In the genomic region with DNA sequence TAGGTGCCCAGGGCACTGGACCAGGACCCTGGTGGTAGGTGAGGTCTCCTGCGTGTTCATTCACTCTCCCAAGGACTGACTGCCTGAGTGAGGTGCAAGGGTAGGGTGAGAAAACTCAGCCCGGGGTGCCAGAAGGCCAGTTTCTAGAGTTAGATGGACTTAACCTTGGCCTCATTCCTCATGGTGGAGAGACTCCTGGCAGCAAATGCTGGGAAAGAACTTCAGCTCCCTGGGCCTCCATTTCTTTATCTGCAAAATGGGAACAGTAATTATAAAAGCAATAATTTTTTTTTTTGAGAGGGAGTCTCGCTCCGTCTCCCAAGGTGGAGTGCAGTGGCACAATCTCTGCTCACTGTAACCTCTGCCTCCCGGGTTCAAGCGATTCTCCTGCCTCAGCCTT, we compare ENCODE assay signal across 8 cellular contexts. TPM values are rescaled to one million over a fixed set of nuclear protein-coding genes. Genes with fewer than 3 reads are reported as not detected.
A peak's percentile ranks its signal among the peaks of the same experiment; 100 is the strongest.
DNase-seq lines count a peak whose midpoint lies in the region; ATAC-seq and TF ChIP-seq lines count a peak whose summit lies in the region.
"Had no signal": no experiment of that assay in that cellular context is flagged by ENCODE, and none has a peak within 500 bp of the region (broad histone marks: within the 10 kb centered on the region; RNA-seq: fewer than 3 reads in every experiment).

No MANE protein-coding gene starts in this region.

- H3K27me3 ChIP-seq in CD4-positive, alpha-beta T cell (ENCODE audit: control insufficient read depth, insufficient read depth, low read length) = no peaks in the 10 kb centered on the region
- H3K27me3 ChIP-seq: SJSA1 had no signal

- peaks cover 22% of the 10 kb centered on the region for H3K4me1 Mint-ChIP-seq in CD4-positive, alpha-beta T cell (ENCODE audit: low read depth)
- H3K4me1 Mint-ChIP-seq in activated naive CD8-positive, alpha-beta T cell treated with anti-CD3 and anti-CD28 coated beads, Interleukin-2, amount 10 ng/mL, durations not matched to agents 7 days and 5 days = peaks cover 37% of the 10 kb centered on the region
- H3K4me1 Mint-ChIP-seq in natural killer cell treated with Interleukin-12 subunit alpha and Interleukin-12 subunit beta and Interleukin-15 and Interleukin-18, amount 100 ng/mL, for 72 hours (ENCODE audit: low read depth in 2 of 2) = peaks cover 12 to 19% of the 10 kb centered on the region in 2 donors

- CTCF ChIA-PET in CD4-positive, alpha-beta T cell (lab: Charles Lee) = no interaction called here
- CTCF ChIA-PET in GM10248 (lab: Yijun Ruan, JAX) = no interaction called here

- H3K27me3 Mint-ChIP-seq in CD4-positive, alpha-beta T cell = no peaks in the 10 kb centered on the region
- no peaks in the 10 kb centered on the region for H3K27me3 Mint-ChIP-seq in activated naive CD8-positive, alpha-beta T cell treated with anti-CD3 and anti-CD28 coated beads, Interleukin-2, amount 10 ng/mL, durations not matched to agents 7 days and 5 days
- no peaks in the 10 kb centered on the region for H3K27me3 Mint-ChIP-seq in natural killer cell treated with Interleukin-12 subunit alpha and Interleukin-12 subunit beta and Interleukin-15 and Interleukin-18, amount 100 ng/mL, for 72 hours

- no peak for DNase-seq in CD4-positive, alpha-beta T cell
- no peak for DNase-seq in activated naive CD8-positive, alpha-beta T cell treated with anti-CD3 and anti-CD28 coated beads, Interleukin-2, amount 10 ng/mL, durations not matched to agents 7 days and 5 days
- no peak for DNase-seq in natural killer cell treated with Interleukin-12 subunit alpha and Interleukin-12 subunit beta and Interleukin-15 and Interleukin-18, amount 100 ng/mL, for 72 hours (ENCODE audit: low spot score)
- DNase-seq in GM10248 (ENCODE audit: extremely low spot score) (no peak), RPMI8226 (no peak), NCI-H82 (lab: John Stamatoyannopoulos, UW) (no peak)

- H3K9me3 Mint-ChIP-seq in CD4-positive, alpha-beta T cell = no peaks in the 10 kb centered on the region
- H3K9me3 Mint-ChIP-seq in activated naive CD8-positive, alpha-beta T cell treated with anti-CD3 and anti-CD28 coated beads, Interleukin-2, amount 10 ng/mL, durations not matched to agents 7 days and 5 days = no peaks in the 10 kb centered on the region
- no peaks in the 10 kb centered on the region for H3K9me3 Mint-ChIP-seq in natural killer cell treated with Interleukin-12 subunit alpha and Interleukin-12 subunit beta and Interleukin-15 and Interleukin-18, amount 100 ng/mL, for 72 hours

- peaks cover 4% of the 10 kb centered on the region for H3K36me3 Mint-ChIP-seq in CD4-positive, alpha-beta T cell (ENCODE audit: low read depth)
- H3K36me3 Mint-ChIP-seq in activated naive CD8-positive, alpha-beta T cell treated with anti-CD3 and anti-CD28 coated beads, Interleukin-2, amount 10 ng/mL, durations not matched to agents 7 days and 5 days = peaks cover 9% of the 10 kb centered on the region
- no peaks in the 10 kb centered on the region for H3K36me3 Mint-ChIP-seq in natural killer cell treated with Interleukin-12 subunit alpha and Interleukin-12 subunit beta and Interleukin-15 and Interleukin-18, amount 100 ng/mL, for 72 hours

- TF ChIP-seq CTCF in CD4-positive, alpha-beta T cell (IDR thresholded peaks at IDR 0.05) = no peak
- 0 out of 2 replicates have a peak, but pooled peaks have one; percentile 11 for TF ChIP-seq CTCF in GM12875 (IDR thresholded peaks at IDR 0.05; ENCODE audit: borderline replicate concordance, insufficient read depth, low read depth, low read length)
- TF ChIP-seq CTCF in GM10248 (IDR thresholded peaks at IDR 0.05; ENCODE audit: control extremely low read depth, extremely low read depth, low read depth, missing control alignments) = no peak

- no peaks in the 10 kb centered on the region for H3K9me3 ChIP-seq in CD4-positive, alpha-beta T cell (ENCODE audit: control insufficient read depth, low read length)
- H3K9me3 ChIP-seq: SJSA1 had no signal

- POLR2A ChIA-PET in CD4-positive, alpha-beta T cell (lab: Charles Lee) = interaction anchor here (1.2 kb wide), 1 partner anchor 63 kb away, joined by 3 read pairs; no protein-coding TSS in a partner anchor
- POLR2A ChIA-PET in activated naive CD8-positive, alpha-beta T cell treated with anti-CD3 and anti-CD28 coated beads, Interleukin-2, amount 10 ng/mL, durations not matched to agents 7 days and 5 days (lab: Charles Lee) = no interaction called here
- POLR2A ChIA-PET in GM10248 (lab: Yijun Ruan, JAX) = interaction anchor here (0.6 kb wide), 1 partner anchor 114 kb away, joined by 10 read pairs; no protein-coding TSS in a partner anchor

- no peak overlapping the region for H3K27ac Mint-ChIP-seq in CD4-positive, alpha-beta T cell
- no peak overlapping the region for H3K27ac Mint-ChIP-seq in activated naive CD8-positive, alpha-beta T cell treated with anti-CD3 and anti-CD28 coated beads, Interleukin-2, amount 10 ng/mL, durations not matched to agents 7 days and 5 days
- peak overlapping the region in 1 of 2 donors; percentile 78 for H3K27ac Mint-ChIP-seq in natural killer cell treated with Interleukin-12 subunit alpha and Interleukin-12 subunit beta and Interleukin-15 and Interleukin-18, amount 100 ng/mL, for 72 hours

- intact Hi-C loops in CD4-positive, alpha-beta T cell (cut with DNase I, micrococcal nuclease) = no loop called here

- no peak overlapping the region for H3K27ac ChIP-seq in CD4-positive, alpha-beta T cell (ENCODE audit: low read depth, low read length)
- H3K27ac ChIP-seq: SJSA1 had no signal

- H3K4me3 Mint-ChIP-seq in CD4-positive, alpha-beta T cell = peak overlapping the region; percentile 96
- peak overlapping the region; percentile 92 for H3K4me3 Mint-ChIP-seq in activated naive CD8-positive, alpha-beta T cell treated with anti-CD3 and anti-CD28 coated beads, Interleukin-2, amount 10 ng/mL, durations not matched to agents 7 days and 5 days
- peak overlapping the region; percentile 46 for H3K4me3 Mint-ChIP-seq in natural killer cell treated with Interleukin-12 subunit alpha and Interleukin-12 subunit beta and Interleukin-15 and Interleukin-18, amount 100 ng/mL, for 72 hours

- ATAC-seq in CD4-positive, alpha-beta T cell (ENCODE audit: poor library complexity) = no peak
- ATAC-seq in activated naive CD8-positive, alpha-beta T cell treated with anti-CD3 and anti-CD28 coated beads, Interleukin-2, amount 10 ng/mL, durations not matched to agents 7 days and 5 days (ENCODE audit: low read depth) = no peak
- no peak for ATAC-seq in natural killer cell treated with Interleukin-12 subunit alpha and Interleukin-12 subunit beta and Interleukin-15 and Interleukin-18, amount 100 ng/mL, for 72 hours

- no peak overlapping the region for H3K4me3 ChIP-seq in GM12875 (ENCODE audit: low read depth, low read length)

RNA-seq across cellular contexts. Expression of gene TRIOBP, which starts 47.7 kb away (rescaled TPM):
- total RNA-seq in CD4-positive, alpha-beta T cell = 10 to 100 TPM in 1 of 2 experiments, 1 to 10 TPM in 1; 9.0 to 10.1 TPM
- 10 to 100 TPM; 41.4 to 44.4 TPM for total RNA-seq in activated naive CD8-positive, alpha-beta T cell treated with anti-CD3 and anti-CD28 coated beads, Interleukin-2, amount 10 ng/mL, durations not matched to agents 7 days and 5 days
- 10 to 100 TPM; 29.9 to 35.1 TPM for total RNA-seq in natural killer cell treated with Interleukin-12 subunit alpha and Interleukin-12 subunit beta and Interleukin-15 and Interleukin-18, amount 100 ng/mL, for 72 hours

RNA-seq across cellular contexts. Expression of gene NOL12, which starts 58.4 kb away (rescaled TPM):
- total RNA-seq in CD4-positive, alpha-beta T cell = 10 to 100 TPM; 24.3 to 26.2 TPM
- 10 to 100 TPM; 42.8 to 50.4 TPM for total RNA-seq in activated naive CD8-positive, alpha-beta T cell treated with anti-CD3 and anti-CD28 coated beads, Interleukin-2, amount 10 ng/mL, durations not matched to agents 7 days and 5 days
- total RNA-seq in natural killer cell treated with Interleukin-12 subunit alpha and Interleukin-12 subunit beta and Interleukin-15 and Interleukin-18, amount 100 ng/mL, for 72 hours = 10 to 100 TPM; 37.4 to 48.3 TPM

Comparison
In these comparisons a context has a peak if more than half of its experiments do, and no peak if none do; other contexts are left out.
1. H3K4me3 Mint-ChIP-seq: peak in every context shown above with its lines; median percentile 96 in CD4-positive, alpha-beta T cell; 92 in activated naive CD8-positive, alpha-beta T cell treated with anti-CD3 and anti-CD28 coated beads, Interleukin-2, amount 10 ng/mL, durations not matched to agents 7 days and 5 days; 46 in natural killer cell treated with Interleukin-12 subunit alpha and Interleukin-12 subunit beta and Interleukin-15 and Interleukin-18, amount 100 ng/mL, for 72 hours.